Comparison of ENCODE assay signal across 2 cellular contexts in genomic region chr2:85427300-85427699, GRCh38.
TF ChIP-seq lines count a peak whose summit lies in the region.

No MANE protein-coding gene starts in this region.

TF ChIP-seq in K562, 482 proteins besides CTCF, POLR2A, EP300 and RAD21:
- TF ChIP-seq CREB5 (CRISPR knock-in tag; IDR thresholded peaks at IDR 0.05) (no peak), VEZF1 (CRISPR knock-in tag; IDR thresholded peaks at IDR 0.05) (0 out of 2 replicates have a peak, but pooled peaks have one; percentile 15)

TF ChIP-seq in liver, 16 proteins besides CTCF, POLR2A, EP300 and RAD21:
- TF ChIP-seq FOXA1 (IDR thresholded peaks at IDR 0.05) (no peak), HNF4G (IDR thresholded peaks at IDR 0.05) (peak; percentile 44), JUND (IDR thresholded peaks at IDR 0.05) (no peak), HNF4A (conservative IDR thresholded peaks at IDR 0.05) (peak; percentile 77 to 84), NR2F2 (IDR thresholded peaks at IDR 0.05) (no peak), YY1 (IDR thresholded peaks at IDR 0.05) (no peak), SP1 (IDR thresholded peaks at IDR 0.05) (peak; percentile 74), REST (IDR thresholded peaks at IDR 0.05) (no peak), RXRA (IDR thresholded peaks at IDR 0.05) (peak; percentile 68 to 75)
